ENCODE assay signal across 9 cellular contexts in the genomic region with DNA sequence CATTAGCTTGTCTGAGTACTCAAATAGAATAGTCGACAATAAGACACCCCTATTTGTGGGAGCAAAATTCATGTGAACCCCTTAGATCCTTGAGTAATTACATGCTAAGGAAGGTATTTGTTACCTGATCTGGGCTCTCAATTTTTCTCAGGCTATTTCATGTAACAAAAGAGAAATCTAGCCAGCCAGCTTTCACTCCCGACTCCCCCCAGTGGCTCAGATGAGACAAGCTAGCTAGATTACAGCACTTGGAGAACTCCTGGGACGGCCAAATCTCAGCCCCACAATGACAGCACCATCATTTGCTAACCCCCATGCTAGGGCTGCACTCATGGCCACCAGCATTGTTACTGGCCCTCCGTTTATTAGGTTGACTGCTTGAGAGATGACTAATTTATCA. TPM values are rescaled to one million over a fixed set of nuclear protein-coding genes. Genes with fewer than 3 reads are reported as not detected.
DNase-seq lines count a peak whose midpoint lies in the region; ATAC-seq and TF ChIP-seq lines count a peak whose summit lies in the region.
"Had no signal": no experiment of that assay in that cellular context is flagged by ENCODE, and none has a peak within 500 bp of the region (broad histone marks: within the 10 kb centered on the region; RNA-seq: fewer than 3 reads in every experiment).

No MANE protein-coding gene starts in this region.

- TF ChIP-seq CTCF in LNCaP clone FGC (IDR thresholded peaks at IDR 0.05; ENCODE audit: control insufficient read depth, extremely low read depth, insufficient read depth) (peak; percentile 64), omental fat pad (IDR thresholded peaks at IDR 0.05) (no peak)

- ATAC-seq in left colon (peak; percentile 42), HG02759 (IDR thresholded peaks at IDR 0.05; ENCODE audit: unreplicated experiment) (no peak), omental fat pad (ENCODE audit: low FRiP score) (no peak)

- peak; percentile 17 to 68 for DNase-seq in NCI-H2081 (lab: John Stamatoyannopoulos, UW)
- DNase-seq in NCI-H2081 treated with DMSO at 0.1 percent for 48 hours (lab: John Stamatoyannopoulos, UW) = no peak
- no peak for DNase-seq in LNCaP clone FGC (ENCODE audit: low read depth)
- peak; percentile 33 for DNase-seq in amniotic epithelial cell (ENCODE audit: low read depth)
- DNase-seq in left colon = peak in 1 of 2 donors; percentile 20
- DNase-seq in activated naive CD4-positive, alpha-beta T cell (lab: John Stamatoyannopoulos, UW) = no peak
- no peak for DNase-seq in omental fat pad (ENCODE audit: low spot score)

- no peak overlapping the region for H3K4me3 ChIP-seq in LNCaP clone FGC (ENCODE audit: low read depth, low read length)
- H3K4me3 ChIP-seq: BLaER1 treated with 17β-estradiol and CSF1 and Interleukin-3, amounts not matched to agents 10 nM and 100 nM had no signal

- intact Hi-C loops in left colon (cut with DNase I, micrococcal nuclease) = loop anchor here in 1 of 2 donors (5.0 to 10.0 kb wide), 2 partner anchors 95 to 218 kb away; no protein-coding TSS in a partner anchor

RNA-seq across cellular contexts. Expression of gene GLDN, which starts 41.3 kb away (rescaled TPM):
- total RNA-seq in left colon = 10 to 100 TPM in 1 of 2 donors, 1 to 10 TPM in 1; 3.2 to 21.5 TPM
- total RNA-seq in omental fat pad = 10 to 100 TPM; 25.1 to 51.7 (median 30.7) TPM

RNA-seq across cellular contexts. Expression of gene CYP19A1, which starts 44.4 kb away (rescaled TPM):
- total RNA-seq in left colon = under 1 TPM in 1 of 2 donors, not detected in 1; 0.22 TPM
- total RNA-seq in omental fat pad = 10 to 100 TPM in 1 of 4 donors, 1 to 10 TPM in 2, not detected in 1; 1.5 to 16.2 (median 6.8) TPM

Comparison
In these comparisons a context has a peak if more than half of its experiments do, and no peak if none do; other contexts are left out.
1. DNase-seq: peak in NCI-H2081 (2 of 2) and amniotic epithelial cell (single experiment); none in NCI-H2081 treated with DMSO at 0.1 percent for 48 hours (single experiment), LNCaP clone FGC (single experiment), activated naive CD4-positive, alpha-beta T cell (0 of 4) and omental fat pad (single experiment).